Comparison of ENCODE assay signal across 8 cellular contexts in genomic region chr5:119340597-119341218, GRCh38. TPM values are rescaled to one million over a fixed set of nuclear protein-coding genes. Genes with fewer than 3 reads are reported as not detected.
A peak's percentile ranks its signal among the peaks of the same experiment; 100 is the strongest.
DNase-seq lines count a peak whose midpoint lies in the region; ATAC-seq and TF ChIP-seq lines count a peak whose summit lies in the region.

No MANE protein-coding gene starts in this region.

- peak overlapping the region; percentile 97 for H3K27ac Mint-ChIP-seq in CD4-positive, alpha-beta T cell

- peak overlapping the region; percentile 83 for H3K27ac ChIP-seq in CD4-positive, alpha-beta T cell (ENCODE audit: low read depth, low read length)
- peak overlapping the region in 4 of 5 donors; percentile 23 to 75 (median 48) for H3K27ac ChIP-seq in stomach

- H3K4me1 Mint-ChIP-seq in CD4-positive, alpha-beta T cell (ENCODE audit: low read depth): peaks cover 97% of the 10 kb centered on the region

- no peaks in the 10 kb centered on the region for H3K9me3 Mint-ChIP-seq in CD4-positive, alpha-beta T cell

- peaks cover 26 to 80% (median 51%) of the 10 kb centered on the region in 4 donors for H3K4me1 ChIP-seq in stomach

- H3K4me3 Mint-ChIP-seq in CD4-positive, alpha-beta T cell: peak overlapping the region; percentile 81

- peak in 8 of 10 experiments; percentile 44 to 68 (median 52) for DNase-seq in CD4-positive, alpha-beta T cell
- peak; percentile 64 for DNase-seq in activated T-cell treated with anti-CD3 and anti-CD28 coated beads, Interleukin-2, amount 50 U/mL, for 1 hour
- no peak for DNase-seq in stomach
- no peak for DNase-seq in NCI-H1092 (lab: John Stamatoyannopoulos, UW)
- no peak for DNase-seq in omental fat pad (ENCODE audit: low spot score)
- DNase-seq in occipital lobe (lab: John Stamatoyannopoulos, UW): no peak

- H3K36me3 ChIP-seq in stomach: no peaks in the 10 kb centered on the region

- no peak for TF ChIP-seq EP300 in stomach (IDR thresholded peaks at IDR 0.05)

- TF ChIP-seq POLR2A in stomach (IDR thresholded peaks at IDR 0.05): no peak

- peaks cover 35% of the 10 kb centered on the region for H3K36me3 Mint-ChIP-seq in CD4-positive, alpha-beta T cell (ENCODE audit: low read depth)

- no peaks in the 10 kb centered on the region for H3K9me3 ChIP-seq in CD4-positive, alpha-beta T cell (ENCODE audit: control insufficient read depth, low read length)
- no peaks in the 10 kb centered on the region for H3K9me3 ChIP-seq in stomach

- no peaks in the 10 kb centered on the region for H3K27me3 Mint-ChIP-seq in CD4-positive, alpha-beta T cell

- CTCF ChIA-PET in CD4-positive, alpha-beta T cell (lab: Charles Lee): interaction anchor here (0.6 to 6.0 kb wide), 20 partner anchors 9 to 312 kb away, joined by 3 to 36 read pairs (median 4); partner anchors contain the start of genes DMXL1 and TNFAIP8

- no peak overlapping the region for H3K4me3 ChIP-seq in stomach

- peak; percentile 55 for ATAC-seq in CD4-positive, alpha-beta T cell (ENCODE audit: poor library complexity)
- ATAC-seq in GM19372 (IDR thresholded peaks at IDR 0.05; ENCODE audit: low read depth, unreplicated experiment) (peak; percentile 61), HG03432 (IDR thresholded peaks at IDR 0.05; ENCODE audit: unreplicated experiment) (peak; percentile 69), omental fat pad (ENCODE audit: low FRiP score) (no peak)

- 71 to 79% (median 74%) methylated on average over 11 of the region's 11 CpGs for whole genome bisulfite sequencing in stomach, 5 donors

- TF ChIP-seq CTCF in CD4-positive, alpha-beta T cell (IDR thresholded peaks at IDR 0.05): no peak
- no peak for TF ChIP-seq CTCF in stomach (IDR thresholded peaks at IDR 0.05)
- no peak for TF ChIP-seq CTCF in omental fat pad (IDR thresholded peaks at IDR 0.05)

- intact Hi-C loops in CD4-positive, alpha-beta T cell (cut with DNase I, micrococcal nuclease): loop anchor here in 1 of 2 experiments (1.0 to 5.0 kb wide), 6 partner anchors 10 to 68 kb away; no protein-coding TSS in a partner anchor
- intact Hi-C loops in stomach (cut with DNase I; ENCODE audit: low total_unique reads): no loop called here

- POLR2A ChIA-PET in CD4-positive, alpha-beta T cell (lab: Charles Lee): interaction anchor here (0.6 to 17.9 kb wide), 28 partner anchors 8 to 321 kb away, joined by 3 to 301 read pairs (median 6); partner anchors contain the start of genes DMXL1 and TNFAIP8

- H3K27me3 ChIP-seq in CD4-positive, alpha-beta T cell (ENCODE audit: control insufficient read depth, insufficient read depth, low read length): no peaks in the 10 kb centered on the region
- H3K27me3 ChIP-seq in stomach: no peaks in the 10 kb centered on the region

RNA-seq across cellular contexts. Expression of gene TNFAIP8, which starts 15.1 kb away (rescaled TPM):
- total RNA-seq in CD4-positive, alpha-beta T cell: 100 to 1,000 TPM; 106 to 114 TPM
- 10 to 100 TPM in 3 of 5 donors, 1 to 10 TPM in 2; 1.2 to 37.1 (median 10.7) TPM for total RNA-seq in stomach
- 10 to 100 TPM in 2 of 3 donors, 1 to 10 TPM in 1; 9.6 to 18.4 (median 14.9) TPM for polyA plus RNA-seq in stomach
- total RNA-seq in omental fat pad: 100 to 1,000 TPM in 1 of 4 donors, 10 to 100 TPM in 3; 24.4 to 106 (median 75.0) TPM
- 5.0 TPM for total RNA-seq in occipital lobe

Comparison
In these comparisons a context has a peak if more than half of its experiments do, and no peak if none do; other contexts are left out.
1. DNase-seq: peak in CD4-positive, alpha-beta T cell (8 of 10) and activated T-cell treated with anti-CD3 and anti-CD28 coated beads, Interleukin-2, amount 50 U/mL, for 1 hour (single experiment); none in stomach (single experiment), NCI-H1092 (single experiment), omental fat pad (single experiment) and occipital lobe (single experiment).